Comparison of ENCODE assay signal across 10 cellular contexts in the genomic region with DNA sequence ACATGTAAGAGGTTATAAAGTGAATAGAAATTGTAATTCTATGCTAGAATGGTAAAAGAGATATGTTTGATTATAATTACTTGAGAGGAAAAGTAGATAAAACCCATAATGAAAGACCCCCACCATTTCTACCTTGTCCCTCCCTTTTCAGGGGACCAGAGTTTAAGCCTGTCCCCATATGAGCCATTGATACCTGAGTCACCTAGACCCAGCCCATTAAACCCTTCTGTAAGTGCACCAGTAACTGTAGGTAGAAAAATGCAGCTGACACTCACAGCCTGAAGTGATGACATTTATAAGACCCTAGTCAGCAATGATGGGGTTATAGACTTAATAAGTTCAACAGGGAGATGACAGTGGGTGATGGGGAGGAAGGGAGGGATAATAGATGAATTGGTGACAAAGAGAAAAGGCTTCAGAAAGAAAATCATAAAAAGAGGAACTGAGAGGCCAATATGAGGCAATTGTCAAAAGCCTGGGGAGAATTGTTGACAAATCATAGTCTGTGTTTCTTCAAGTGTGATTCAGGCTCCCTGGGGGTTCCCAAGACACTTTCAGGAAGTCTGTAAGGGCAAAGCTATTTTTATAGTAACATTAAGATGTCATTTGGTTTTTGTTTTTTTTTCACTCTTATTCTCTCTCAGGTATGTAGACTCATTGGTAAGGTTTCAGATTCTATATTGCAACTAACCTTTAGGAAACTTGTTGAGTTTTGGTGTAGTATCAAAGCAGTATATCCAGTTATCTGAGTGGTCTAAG.
DNase-seq lines count a peak whose midpoint lies in the region; ATAC-seq lines count a peak whose summit lies in the region.
"Had no signal": no experiment of that assay in that cellular context is flagged by ENCODE, and none has a peak within 500 bp of the region (broad histone marks: within the 10 kb centered on the region; RNA-seq: fewer than 3 reads in every experiment).

No MANE protein-coding gene starts in this region.

- peak overlapping the region; percentile 60 for H3K4me2 ChIP-seq in BLaER1

- peak; percentile 42 for DNase-seq in GM19240 (ENCODE audit: insufficient read length, low spot score)
- DNase-seq in NAMALWA (ENCODE audit: low spot score), result peak; percentile 69
- DNase-seq in T-helper 2 cell treated with Interferon-gamma antibody and Interleukin-4, amounts not matched to agents 5 μg/mL and 100 μg/mL, for 36 hours (ENCODE audit: low spot score), result no peak
- DNase-seq in kidney glomerular epithelial cell (lab: John Stamatoyannopoulos, UW), result no peak
- no peak for DNase-seq in substantia nigra (lab: John Stamatoyannopoulos, UW)
- DNase-seq in sciatic nerve (ENCODE audit: low spot score), result no peak
- DNase-seq: right lobe of liver, testis had no signal

- H3K4me1 ChIP-seq in BLaER1, result peaks cover 48% of the 10 kb centered on the region
- H3K4me1 ChIP-seq: right lobe of liver, testis had no signal

- no peak overlapping the region for H3K4me3 ChIP-seq in BLaER1
- H3K4me3 ChIP-seq: right lobe of liver, testis had no signal

- no peaks in the 10 kb centered on the region for H4K20me1 ChIP-seq in BLaER1

- H3K4me3 Mint-ChIP-seq in T-helper 2 cell treated with Interferon-gamma antibody and Interleukin-4, amounts not matched to agents 5 μg/mL and 100 μg/mL, for 36 hours, result no peak overlapping the region

- H3K36me3 Mint-ChIP-seq in T-helper 2 cell treated with Interferon-gamma antibody and Interleukin-4, amounts not matched to agents 5 μg/mL and 100 μg/mL, for 36 hours (ENCODE audit: low read depth), result no peaks in the 10 kb centered on the region

- H3K9me3 Mint-ChIP-seq in T-helper 2 cell treated with Interferon-gamma antibody and Interleukin-4, amounts not matched to agents 5 μg/mL and 100 μg/mL, for 36 hours, result no peaks in the 10 kb centered on the region

- H3K27ac Mint-ChIP-seq in T-helper 2 cell treated with Interferon-gamma antibody and Interleukin-4, amounts not matched to agents 5 μg/mL and 100 μg/mL, for 36 hours, result no peak overlapping the region

- intact Hi-C loops in sciatic nerve (cut with DNase I), result no loop called here

- H3K9me3 ChIP-seq in BLaER1, result no peaks in the 10 kb centered on the region
- H3K9me3 ChIP-seq: right lobe of liver, testis had no signal

- H3K27ac ChIP-seq in BLaER1 (peak overlapping the region; percentile 45; the same call in 1 of the 2 replicates), substantia nigra (ENCODE audit: low read depth, low read length, poor library complexity, severe bottlenecking) (no peak overlapping the region)
- H3K27ac ChIP-seq: right lobe of liver, testis had no signal

- no peaks in the 10 kb centered on the region for H3K36me3 ChIP-seq in BLaER1
- H3K36me3 ChIP-seq: right lobe of liver had no signal

- H3K27me3 ChIP-seq in BLaER1, result no peaks in the 10 kb centered on the region
- H3K27me3 ChIP-seq: right lobe of liver, testis had no signal

- ATAC-seq in HG02938 (IDR thresholded peaks at IDR 0.05; ENCODE audit: unreplicated experiment) (peak; percentile 97), sciatic nerve (no peak)
- ATAC-seq: right lobe of liver had no signal

- no peaks in the 10 kb centered on the region for H3K4me1 Mint-ChIP-seq in T-helper 2 cell treated with Interferon-gamma antibody and Interleukin-4, amounts not matched to agents 5 μg/mL and 100 μg/mL, for 36 hours (ENCODE audit: low read depth)

- H3K9ac ChIP-seq in BLaER1, result no peak overlapping the region

- H3K27me3 Mint-ChIP-seq in T-helper 2 cell treated with Interferon-gamma antibody and Interleukin-4, amounts not matched to agents 5 μg/mL and 100 μg/mL, for 36 hours (ENCODE audit: low read depth), result no peaks in the 10 kb centered on the region

Comparison
In these comparisons a context has a peak if more than half of its experiments do, and no peak if none do; other contexts are left out.
1. DNase-seq: peak in GM19240 (single experiment) and NAMALWA (single experiment); none in T-helper 2 cell treated with Interferon-gamma antibody and Interleukin-4, amounts not matched to agents 5 μg/mL and 100 μg/mL, for 36 hours (single experiment), kidney glomerular epithelial cell (single experiment), substantia nigra (0 of 49) and sciatic nerve (single experiment).